In the genomic region with DNA sequence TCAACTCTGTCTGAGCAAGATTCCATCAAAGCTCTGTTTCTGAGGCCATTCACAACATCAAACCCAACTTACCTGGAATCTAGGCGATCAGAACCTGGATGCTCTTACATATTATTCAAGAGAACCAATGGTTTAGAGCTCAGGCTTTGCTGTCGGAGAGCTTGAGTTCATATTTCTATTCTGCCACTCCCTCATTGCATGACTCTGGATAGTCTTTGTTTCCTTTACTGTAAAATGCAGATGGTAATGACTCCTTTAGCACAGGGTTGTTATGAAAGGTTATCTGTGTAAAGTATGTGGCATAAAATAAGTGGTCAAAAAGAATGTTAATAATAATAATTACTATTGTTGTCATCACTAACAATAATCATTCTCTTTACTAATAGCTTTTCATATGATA, we compare ENCODE assay signal across 22 cellular contexts. TPM values are rescaled to one million over a fixed set of nuclear protein-coding genes. Genes with fewer than 3 reads are reported as not detected.
DNase-seq lines count a peak whose midpoint lies in the region; FAIRE-seq and TF ChIP-seq lines count a peak whose summit lies in the region.
"Had no signal": no experiment of that assay in that cellular context is flagged by ENCODE, and none has a peak within 500 bp of the region (broad histone marks: within the 10 kb centered on the region; RNA-seq: fewer than 3 reads in every experiment).

No MANE protein-coding gene starts in this region.

- H3K4me2 ChIP-seq in smooth muscle cell: no peak overlapping the region
- H3K4me2 ChIP-seq: BLaER1, GM23338 had no signal

- peaks cover 12 to 76% (median 13%) of the 10 kb centered on the region in 3 donors for H3K4me1 ChIP-seq in esophagus squamous epithelium
- no peaks in the 10 kb centered on the region for H3K4me1 ChIP-seq in smooth muscle cell (ENCODE audit: low read depth)
- peaks cover 0 to 4% (median 1%) of the 10 kb centered on the region in 4 donors for H3K4me1 ChIP-seq in sigmoid colon
- H3K4me1 ChIP-seq: BLaER1 had no signal

- H3K27ac ChIP-seq in esophagus squamous epithelium (peak overlapping the region; percentile 12 to 82 (median 64)), smooth muscle cell (ENCODE audit: low read depth) (peak overlapping the region; percentile 32), sigmoid colon (no peak overlapping the region)
- H3K27ac ChIP-seq: BLaER1, RWPE1 had no signal

- H3K79me2 ChIP-seq in smooth muscle cell (ENCODE audit: low read depth): peaks cover 47% of the 10 kb centered on the region

- H3K4me3 Mint-ChIP-seq in activated T-cell treated with anti-CD3 and anti-CD28 coated beads, Interleukin-2, amount 50 U/mL, for 24 hours: no peak overlapping the region
- H3K4me3 Mint-ChIP-seq: GM23338, HFFc6 had no signal

- H3K4me1 Mint-ChIP-seq in activated T-cell treated with anti-CD3 and anti-CD28 coated beads, Interleukin-2, amount 50 U/mL, for 24 hours (ENCODE audit: low read depth): peaks cover 55% of the 10 kb centered on the region

- H3K36me3 ChIP-seq in bronchial epithelial cell (ENCODE audit: control insufficient read depth, insufficient read depth, low read length) (no peaks in the 10 kb centered on the region), esophagus squamous epithelium (no peaks in the 10 kb centered on the region), smooth muscle cell (ENCODE audit: low read depth) (no peaks in the 10 kb centered on the region), sigmoid colon (no peaks in the 10 kb centered on the region)
- H3K36me3 ChIP-seq: HAP-1, MG63 had no signal

- H3K27ac Mint-ChIP-seq in activated T-cell treated with anti-CD3 and anti-CD28 coated beads, Interleukin-2, amount 50 U/mL, for 24 hours: no peak overlapping the region
- H3K27ac Mint-ChIP-seq: GM23338, HFFc6 had no signal

- H3F3A ChIP-seq in smooth muscle cell (ENCODE audit: low read depth): no peaks in the 10 kb centered on the region

- H3K36me3 Mint-ChIP-seq in activated T-cell treated with anti-CD3 and anti-CD28 coated beads, Interleukin-2, amount 50 U/mL, for 24 hours (ENCODE audit: low read depth): peaks cover 7% of the 10 kb centered on the region
- H3K36me3 Mint-ChIP-seq: CD4-positive, CD25-positive, alpha-beta regulatory T cell had no signal

- no peaks in the 10 kb centered on the region for H3K9me3 Mint-ChIP-seq in activated T-cell treated with anti-CD3 and anti-CD28 coated beads, Interleukin-2, amount 50 U/mL, for 24 hours
- H3K9me3 Mint-ChIP-seq: CD4-positive, CD25-positive, alpha-beta regulatory T cell; GM23338; HFFc6 had no signal

- TF ChIP-seq CTCF in bronchial epithelial cell (IDR thresholded peaks at IDR 0.05; ENCODE audit: insufficient read depth, low read length, severe bottlenecking) (no peak), esophagus squamous epithelium (IDR thresholded peaks at IDR 0.05) (no peak), smooth muscle cell (IDR thresholded peaks at IDR 0.05; ENCODE audit: borderline replicate concordance, insufficient read depth, poor library complexity, severe bottlenecking) (no peak), sigmoid colon (IDR thresholded peaks at IDR 0.05) (no peak)

- intact Hi-C loops in esophagus squamous epithelium (cut with DNase I) (no loop called here), sigmoid colon (cut with DNase I) (no loop called here)

- TF ChIP-seq POLR2A in esophagus squamous epithelium (IDR thresholded peaks at IDR 0.05) (no peak), sigmoid colon (IDR thresholded peaks at IDR 0.05) (no peak)

- H3K9me3 ChIP-seq in esophagus squamous epithelium (no peaks in the 10 kb centered on the region), smooth muscle cell (replicated peaks; ENCODE audit: low read depth) (no peaks in the 10 kb centered on the region), sigmoid colon (no peaks in the 10 kb centered on the region)
- H3K9me3 ChIP-seq: BLaER1, HAP-1, MG63 had no signal

- H3K4me3 ChIP-seq in bronchial epithelial cell (ENCODE audit: low read depth, low read length) (no peak overlapping the region), esophagus squamous epithelium (no peak overlapping the region), smooth muscle cell (no peak overlapping the region), sigmoid colon (no peak overlapping the region)
- H3K4me3 ChIP-seq: BLaER1, GM23338, HAP-1, MG63 had no signal

- no peak overlapping the region for H3K9ac ChIP-seq in smooth muscle cell (ENCODE audit: low read depth)
- H3K9ac ChIP-seq: BLaER1 had no signal

- H4K20me1 ChIP-seq in smooth muscle cell (ENCODE audit: low read depth): peaks cover 73% of the 10 kb centered on the region

- no peak overlapping the region for H2AFZ ChIP-seq in smooth muscle cell (ENCODE audit: low read depth)
- H2AFZ ChIP-seq: GM23338 had no signal

- no peaks in the 10 kb centered on the region for H3K27me3 ChIP-seq in bronchial epithelial cell (ENCODE audit: control insufficient read depth, insufficient read depth, low read length)
- H3K27me3 ChIP-seq in esophagus squamous epithelium: no peaks in the 10 kb centered on the region
- no peaks in the 10 kb centered on the region for H3K27me3 ChIP-seq in smooth muscle cell (ENCODE audit: low read depth)
- H3K27me3 ChIP-seq in sigmoid colon: no peaks in the 10 kb centered on the region
- H3K27me3 ChIP-seq: BLaER1, MG63 had no signal

- 79 to 87% methylated on average over 2 of the region's 2 CpGs for WGBS in esophagus squamous epithelium, 2 donors
- 84% methylated on average over 2 of the region's 2 CpGs for WGBS in smooth muscle cell (ENCODE audit: low lambda C conversion rate)
- 18 to 72% methylated on average over 2 of the region's 2 CpGs for WGBS in sigmoid colon, 2 donors

- TF ChIP-seq EP300 in sigmoid colon (IDR thresholded peaks at IDR 0.05): no peak

- DNase-seq in GM19239 (ENCODE audit: insufficient read length, low spot score): no peak
- peak; percentile 28 for DNase-seq in bronchial epithelial cell (ENCODE audit: low read depth)
- DNase-seq in esophagus squamous epithelium (lab: John Stamatoyannopoulos, UW): no peak
- no peak for DNase-seq in smooth muscle cell (lab: John Stamatoyannopoulos, UW; ENCODE audit: unreplicated experiment)
- no peak for DNase-seq in sigmoid colon
- DNase-seq in activated T-cell treated with anti-CD3 and anti-CD28 coated beads, Interleukin-2, amount 50 U/mL, for 24 hours: no peak
- no peak for DNase-seq in NCI-H510A (lab: John Stamatoyannopoulos, UW)
- DNase-seq: CD4-positive, CD25-positive, alpha-beta regulatory T cell; HFFc6; KG1; MG63; NCI-H1417; NCI-H1694; NCI-H2029 treated with DMSO at 0.1 percent for 48 hours; NCI-H446 treated with DMSO at 0.1 percent for 48 hours; NCI-H526 treated with DMSO at 0.1 percent for 48 hours; SHP77 treated with DMSO at 0.1 percent for 48 hours had no signal

- H3K27me3 Mint-ChIP-seq in activated T-cell treated with anti-CD3 and anti-CD28 coated beads, Interleukin-2, amount 50 U/mL, for 24 hours: no peaks in the 10 kb centered on the region
- H3K27me3 Mint-ChIP-seq: CD4-positive, CD25-positive, alpha-beta regulatory T cell had no signal

- FAIRE-seq in GM19239 (lab: Jason Lieb, UNC): peak; percentile 81
- FAIRE-seq in bronchial epithelial cell (lab: Jason Lieb, UNC): no peak
- FAIRE-seq: GM18507 had no signal

RNA-seq across cellular contexts. Expression of gene RELCH, which starts 12.6 kb away (rescaled TPM):
- total RNA-seq in bronchial epithelial cell (29.5 and 50.6 TPM in 2 replicates), esophagus squamous epithelium (10 to 100 TPM; 32.8 to 98.0 (median 69.0) TPM), smooth muscle cell (17.2 and 19.2 TPM in 2 replicates), sigmoid colon (10 to 100 TPM; 19.3 to 28.8 (median 25.3) TPM)
- polyA plus RNA-seq in smooth muscle cell (3.6 and 4.5 TPM in 2 replicates), sigmoid colon (10 to 100 TPM in 1 of 3 donors, 1 to 10 TPM in 2; 6.6 to 17.6 (median 9.0) TPM)

RNA-seq across cellular contexts. Expression of gene PIGN, which starts 12.8 kb away (rescaled TPM):
- total RNA-seq in bronchial epithelial cell: 42.1 and 64.1 TPM in 2 replicates
- total RNA-seq in esophagus squamous epithelium: 10 to 100 TPM; 26.1 to 48.8 (median 34.6) TPM
- 26.6 and 31.8 TPM in 2 replicates for total RNA-seq in smooth muscle cell
- 10.1 and 14.3 TPM in 2 replicates for polyA plus RNA-seq in smooth muscle cell
- 10 to 100 TPM; 18.4 to 23.2 (median 19.8) TPM for total RNA-seq in sigmoid colon
- polyA plus RNA-seq in sigmoid colon: 1 to 10 TPM; 3.0 to 9.0 (median 3.5) TPM

Comparison
In these comparisons a context has a peak if more than half of its experiments do, and no peak if none do; other contexts are left out.
1. H3K27ac ChIP-seq: peak in esophagus squamous epithelium (4 of 4) and smooth muscle cell (single experiment); none in sigmoid colon (0 of 4).